ENCODE assay signal across 16 cellular contexts in the genomic region with DNA sequence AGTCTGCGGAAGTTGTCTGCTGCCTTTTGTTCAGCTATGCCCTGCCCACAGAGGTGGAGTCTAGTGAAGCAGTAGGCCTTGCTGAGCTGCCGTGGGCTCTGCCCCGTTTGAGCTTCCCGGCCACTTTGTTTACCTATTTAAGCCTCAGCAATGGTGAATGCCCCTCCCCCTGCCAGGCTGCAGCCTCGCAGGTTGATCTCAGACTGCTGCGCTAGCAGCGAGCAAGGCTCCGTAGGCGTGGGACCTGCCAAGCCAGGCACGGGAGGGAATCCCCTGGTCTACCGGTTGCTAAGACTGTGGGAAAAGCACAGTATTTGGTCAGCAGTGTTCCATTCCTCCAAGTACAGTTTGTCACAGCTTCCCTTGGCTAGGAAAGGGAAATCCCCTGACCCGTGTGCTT.
DNase-seq lines count a peak whose midpoint lies in the region; ATAC-seq and TF ChIP-seq lines count a peak whose summit lies in the region.
"Had no signal": no experiment of that assay in that cellular context is flagged by ENCODE, and none has a peak within 500 bp of the region (broad histone marks: within the 10 kb centered on the region; RNA-seq: fewer than 3 reads in every experiment).

No MANE protein-coding gene starts in this region.

- DNase-seq in stimulated activated CD4-positive, alpha-beta T cell treated with anti-CD3 and anti-CD28 coated beads, Interleukin-15, amount 100 ng/mL, for 24 hours, result peak; percentile 19
- no peak for DNase-seq in stimulated activated CD4-positive, alpha-beta T cell treated with anti-CD3 and anti-CD28 coated beads, Interleukin-1b, Interleukin-23, amount 100 ng/mL, for 48 hours
- DNase-seq in NCI-H748 (lab: John Stamatoyannopoulos, UW; ENCODE audit: unreplicated experiment) (peak; percentile 88), epithelial cell of esophagus (ENCODE audit: low read depth) (peak; percentile 33), NCI-H446 treated with DMSO at 0.1 percent for 48 hours (lab: John Stamatoyannopoulos, UW) (no peak), vagina (ENCODE audit: extremely low spot score in 2 of 2) (no peak), SHP77 treated with DMSO at 0.1 percent for 48 hours (lab: John Stamatoyannopoulos, UW) (no peak)
- DNase-seq: NCI-H1436 treated with DMSO at 0.1 percent for 48 hours, NCI-H2107, NCI-H345, NCI-H69, Right ventricle myocardium superior had no signal

- no peaks in the 10 kb centered on the region for H3K4me1 ChIP-seq in vagina
- H3K4me1 ChIP-seq: HAP-1 had no signal

- H3K27ac ChIP-seq in vagina, result no peak overlapping the region

- TF ChIP-seq CTCF in epithelial cell of esophagus (IDR thresholded peaks at IDR 0.05; ENCODE audit: insufficient read depth, low read depth, low read length, missing control alignments) (no peak), vagina (IDR thresholded peaks at IDR 0.05) (no peak)

- no peak overlapping the region for H3K4me3 ChIP-seq in epithelial cell of esophagus (ENCODE audit: low read length)
- no peak overlapping the region for H3K4me3 ChIP-seq in vagina
- H3K4me3 ChIP-seq: HAP-1 had no signal

- no peak for TF ChIP-seq POLR2A in vagina (IDR thresholded peaks at IDR 0.05)

- H3K9me3 ChIP-seq in vagina, result no peaks in the 10 kb centered on the region
- H3K9me3 ChIP-seq: HAP-1 had no signal

- H3K36me3 ChIP-seq in vagina, result no peaks in the 10 kb centered on the region
- H3K36me3 ChIP-seq: HAP-1 had no signal

- intact Hi-C loops in vagina (cut with DNase I), result no loop called here

- ATAC-seq in HG03442 (IDR thresholded peaks at IDR 0.05; ENCODE audit: unreplicated experiment), result no peak
- ATAC-seq: Panc1, SK-N-SH treated with all-trans-retinoic acid at 6 μM for 48 hours had no signal

- no peaks in the 10 kb centered on the region for H3K27me3 ChIP-seq in vagina

Comparison
In these comparisons a context has a peak if more than half of its experiments do, and no peak if none do; other contexts are left out.
1. DNase-seq: peak in stimulated activated CD4-positive, alpha-beta T cell treated with anti-CD3 and anti-CD28 coated beads, Interleukin-15, amount 100 ng/mL, for 24 hours (single experiment), NCI-H748 (single experiment) and epithelial cell of esophagus (single experiment); none in stimulated activated CD4-positive, alpha-beta T cell treated with anti-CD3 and anti-CD28 coated beads, Interleukin-1b, Interleukin-23, amount 100 ng/mL, for 48 hours (single experiment), NCI-H446 treated with DMSO at 0.1 percent for 48 hours (single experiment), vagina (0 of 2) and SHP77 treated with DMSO at 0.1 percent for 48 hours (single experiment).